29 cellular contexts compared by ENCODE assay signal in genomic region chr12:12541782-12542181, GRCh38.
"Had no signal": no experiment of that assay in that cellular context is flagged by ENCODE, and none has a peak within 500 bp of the region (broad histone marks: within the 10 kb centered on the region; RNA-seq: fewer than 3 reads in every experiment).

No MANE protein-coding gene starts in this region.

- ATAC-seq: activated CD8-positive, alpha-beta T cell treated with anti-CD3 and anti-CD28 coated beads for 36 hours; activated naive CD4-positive, alpha-beta T cell treated with anti-CD3 and anti-CD28 coated beads, Interleukin-2, amount 50 U/mL, for 72 hours; body of pancreas; T-cell had no signal

- H3K27ac Mint-ChIP-seq: activated B cell treated with CpG ODN at 0.5 μM for 24 hours; activated CD4-positive, alpha-beta memory T cell treated with anti-CD3 and anti-CD28 coated beads for 36 hours; activated CD4-positive, alpha-beta T cell treated with anti-CD3 and anti-CD28 coated beads, Interleukin-2, amount 10 ng/mL, durations not matched to agents 24 days and 14 days; activated CD8-positive, alpha-beta T cell treated with anti-CD3 and anti-CD28 coated beads for 36 hours; activated naive CD4-positive, alpha-beta T cell treated with anti-CD3 and anti-CD28 coated beads for 36 hours; activated naive CD4-positive, alpha-beta T cell treated with anti-CD3 and anti-CD28 coated beads, Interleukin-2, amount 50 U/mL, for 72 hours; activated naive CD8-positive, alpha-beta T cell treated with anti-CD3 and anti-CD28 coated beads for 36 hours; activated T-cell treated with anti-CD3 and anti-CD28 coated beads, Interleukin-2, amount 50 U/mL, for 24 hours had no signal

- H3K36me3 ChIP-seq: brain microvascular endothelial cell, breast epithelium had no signal

- H3K9me3 Mint-ChIP-seq: activated B cell treated with CpG ODN at 0.5 μM for 24 hours; activated CD4-positive, alpha-beta memory T cell treated with anti-CD3 and anti-CD28 coated beads for 36 hours; activated CD4-positive, alpha-beta T cell treated with anti-CD3 and anti-CD28 coated beads, Interleukin-2, amount 10 ng/mL, durations not matched to agents 24 days and 14 days; activated CD8-positive, alpha-beta T cell treated with anti-CD3 and anti-CD28 coated beads for 36 hours; activated naive CD4-positive, alpha-beta T cell treated with anti-CD3 and anti-CD28 coated beads for 36 hours; activated naive CD4-positive, alpha-beta T cell treated with anti-CD3 and anti-CD28 coated beads, Interleukin-2, amount 50 U/mL, for 72 hours; activated T-cell treated with anti-CD3 and anti-CD28 coated beads, Interleukin-2, amount 50 U/mL, for 24 hours; T-cell; T-helper 2 cell treated with Interferon-gamma antibody and Interleukin-4, amounts not matched to agents 5 μg/mL and 100 μg/mL, for 36 hours had no signal

- H3K27ac ChIP-seq: adrenal gland, body of pancreas, brain microvascular endothelial cell, breast epithelium, VCaP had no signal

- H3K4me3 ChIP-seq: adrenal gland, body of pancreas, breast epithelium had no signal

- H3K9me3 ChIP-seq: adrenal gland, body of pancreas, breast epithelium had no signal

- H3K27me3 Mint-ChIP-seq: activated B cell treated with CpG ODN at 0.5 μM for 24 hours; activated CD4-positive, alpha-beta memory T cell treated with anti-CD3 and anti-CD28 coated beads for 36 hours; activated CD4-positive, alpha-beta T cell treated with anti-CD3 and anti-CD28 coated beads, Interleukin-2, amount 10 ng/mL, durations not matched to agents 24 days and 14 days; activated CD8-positive, alpha-beta T cell treated with anti-CD3 and anti-CD28 coated beads for 36 hours; activated naive CD8-positive, alpha-beta T cell treated with anti-CD3 and anti-CD28 coated beads for 36 hours; activated T-cell treated with anti-CD3 and anti-CD28 coated beads, Interleukin-2, amount 50 U/mL, for 24 hours; T-cell had no signal

- H3K4me3 Mint-ChIP-seq: activated B cell treated with CpG ODN at 0.5 μM for 24 hours; activated CD4-positive, alpha-beta memory T cell treated with anti-CD3 and anti-CD28 coated beads for 36 hours; activated CD4-positive, alpha-beta T cell treated with anti-CD3 and anti-CD28 coated beads, Interleukin-2, amount 10 ng/mL, durations not matched to agents 24 days and 14 days; activated CD8-positive, alpha-beta T cell treated with anti-CD3 and anti-CD28 coated beads for 36 hours; activated naive CD4-positive, alpha-beta T cell treated with anti-CD3 and anti-CD28 coated beads for 36 hours; activated naive CD8-positive, alpha-beta T cell treated with anti-CD3 and anti-CD28 coated beads for 36 hours; activated T-cell treated with anti-CD3 and anti-CD28 coated beads, Interleukin-2, amount 50 U/mL, for 24 hours; T-helper 2 cell treated with Interferon-gamma antibody and Interleukin-4, amounts not matched to agents 5 μg/mL and 100 μg/mL, for 36 hours had no signal

- DNase-seq: activated B cell treated with CpG ODN at 0.5 μM for 24 hours; activated CD4-positive, alpha-beta memory T cell treated with anti-CD3 and anti-CD28 coated beads for 36 hours; activated CD4-positive, alpha-beta T cell treated with anti-CD3 and anti-CD28 coated beads for 4 hours; activated CD4-positive, alpha-beta T cell treated with anti-CD3 and anti-CD28 coated beads, Interleukin-2, amount 50 U/mL, for 1 hour; activated CD4-positive, alpha-beta T cell treated with anti-CD3 and anti-CD28 coated beads, Interleukin-2, amount 50 U/mL, for 4 hours; activated CD4-positive, CD25-positive, alpha-beta regulatory T cell treated with anti-CD3 and anti-CD28 coated beads, Interleukin-2, amount 50 U/mL, for 72 hours; activated CD8-positive, alpha-beta memory T cell treated with anti-CD3 and anti-CD28 coated beads, Interleukin-2, amount 50 U/mL, for 48 hours; activated CD8-positive, alpha-beta T cell treated with anti-CD3 and anti-CD28 coated beads for 36 hours; activated effector memory CD4-positive, alpha-beta T cell treated with anti-CD3 and anti-CD28 coated beads, Interleukin-2, amount 50 U/mL, for 16 hours; activated gamma-delta T cell treated with Interleukin-2 at 50 U/mL for 16 hours; activated naive CD4-positive, alpha-beta T cell; activated naive CD4-positive, alpha-beta T cell treated with anti-CD3 and anti-CD28 coated beads for 36 hours; activated naive CD4-positive, alpha-beta T cell treated with anti-CD3 and anti-CD28 coated beads, Interleukin-2, amount 50 U/mL, for 16 hours; activated naive CD8-positive, alpha-beta T cell treated with anti-CD3 and anti-CD28 coated beads for 36 hours; activated T-cell treated with anti-CD3 and anti-CD28 coated beads, Interleukin-2, amount 50 U/mL, for 24 hours; adrenal gland; amniotic stem cell; aorta; body of pancreas; brain microvascular endothelial cell; central memory CD4-positive, alpha-beta T cell; T-cell; T-helper 2 cell; T-helper 9 cell had no signal

- H3K4me1 ChIP-seq: breast epithelium had no signal
